8 cellular contexts compared by ENCODE assay signal in the genomic region with DNA sequence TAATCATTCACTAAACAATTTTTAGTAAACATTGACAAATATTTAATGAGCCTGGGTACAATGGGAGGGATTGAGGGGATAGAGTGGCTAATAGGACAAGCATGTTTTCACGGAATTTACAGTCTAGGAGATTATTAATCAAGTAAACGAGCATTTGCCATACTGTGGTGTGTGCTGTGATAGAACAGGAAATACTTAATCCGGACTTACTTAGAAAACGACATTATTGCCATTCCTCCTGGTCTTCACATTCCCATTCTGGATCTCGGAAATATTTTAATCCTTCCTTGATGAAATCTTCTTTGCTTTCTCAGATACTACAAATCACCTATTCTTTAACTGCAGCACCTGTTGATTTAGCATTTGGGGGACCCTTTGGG. TPM values are rescaled to one million over a fixed set of nuclear protein-coding genes. Genes with fewer than 3 reads are reported as not detected.
DNase-seq lines count a peak whose midpoint lies in the region; ATAC-seq, FAIRE-seq and TF ChIP-seq lines count a peak whose summit lies in the region.

No MANE protein-coding gene starts in this region.

- H2AFZ ChIP-seq in keratinocyte (ENCODE audit: control insufficient read depth, low read length): peak overlapping the region; percentile 92

- no peaks in the 10 kb centered on the region for H3K9me3 Mint-ChIP-seq in activated naive CD4-positive, alpha-beta T cell treated with anti-CD3 and anti-CD28 coated beads, Interleukin-2, amount 50 U/mL, for 72 hours

- H3K4me2 ChIP-seq in keratinocyte (ENCODE audit: control insufficient read depth, extremely low read depth, insufficient read depth, low read depth, low read length): peak overlapping the region; percentile 87

- DNase-seq in cardiac muscle cell (ENCODE audit: low read depth in 1 of 2, low spot score in 1 of 2) (peak in 1 of 2 donors; percentile 35), left ventricle myocardium superior (no peak), keratinocyte (ENCODE audit: low read depth, low spot score) (no peak), thoracic aorta (ENCODE audit: low spot score) (no peak), NCI-H226 (no peak), ecto neural progenitor cell (ENCODE audit: low spot score) (no peak), SKM-1 (lab: John Stamatoyannopoulos, UW; ENCODE audit: unreplicated experiment) (no peak)
- DNase-seq in activated naive CD4-positive, alpha-beta T cell treated with anti-CD3 and anti-CD28 coated beads, Interleukin-2, amount 50 U/mL, for 72 hours (ENCODE audit: low spot score in 2 of 2): no peak

- peaks cover 52% of the 10 kb centered on the region for H3K79me2 ChIP-seq in keratinocyte (ENCODE audit: control insufficient read depth, insufficient read depth, low read length)

- peak overlapping the region; percentile 94 for H3K9ac ChIP-seq in keratinocyte (ENCODE audit: control insufficient read depth, extremely low read depth, insufficient read depth, low read length)

- H3K9me1 ChIP-seq in keratinocyte (ENCODE audit: control insufficient read depth, extremely low read depth, insufficient read depth, low read length): no peaks in the 10 kb centered on the region

- H3K36me3 Mint-ChIP-seq in activated naive CD4-positive, alpha-beta T cell treated with anti-CD3 and anti-CD28 coated beads, Interleukin-2, amount 50 U/mL, for 72 hours: peaks cover 5 to 11% of the 10 kb centered on the region in 2 donors

- TF ChIP-seq CTCF in cardiac muscle cell (IDR thresholded peaks at IDR 0.05; ENCODE audit: low read depth, low read length) (no peak), keratinocyte (optimal IDR thresholded peaks at IDR 0.05 in 1 of 3, IDR thresholded peaks at IDR 0.05 in 1 of 3, conservative IDR thresholded peaks at IDR 0.05 in 1 of 3; ENCODE audit: extremely low read depth in 1 of 3, insufficient read depth in 2 of 3, low read length in 3 of 3) (no peak), thoracic aorta (IDR thresholded peaks at IDR 0.05) (no peak)

- H3K27ac Mint-ChIP-seq in activated naive CD4-positive, alpha-beta T cell treated with anti-CD3 and anti-CD28 coated beads, Interleukin-2, amount 50 U/mL, for 72 hours: peak overlapping the region; percentile 94 to 98

- dilution Hi-C loops in keratinocyte (cut with MboI; ENCODE audit: extremely low pct_ligation_motif_present, low sequenced_read_pairs): no loop called here

- H3K4me1 ChIP-seq in cardiac muscle cell (ENCODE audit: low read depth) (peaks cover 5% of the 10 kb centered on the region), keratinocyte (ENCODE audit: control insufficient read depth, extremely low read depth, insufficient read depth, low read length) (peaks cover 17% of the 10 kb centered on the region), thoracic aorta (ENCODE audit: control insufficient read depth in 1 of 2, low read depth in 2 of 2) (peaks cover 3 to 16% of the 10 kb centered on the region in 2 donors)

- H3K27ac ChIP-seq in cardiac muscle cell (peak overlapping the region; percentile 70), keratinocyte (ENCODE audit: control insufficient read depth, insufficient read depth, low read length) (peak overlapping the region; percentile 91), thoracic aorta (peak overlapping the region; percentile 83 to 86)

- H4K20me1 ChIP-seq in keratinocyte (ENCODE audit: control insufficient read depth, extremely low read depth, insufficient read depth, low read length): no peaks in the 10 kb centered on the region

- H3K9me3 ChIP-seq in cardiac muscle cell (ENCODE audit: low read depth) (no peaks in the 10 kb centered on the region), keratinocyte (ENCODE audit: control insufficient read depth, low read depth, low read length) (no peaks in the 10 kb centered on the region), thoracic aorta (no peaks in the 10 kb centered on the region)

- H3K4me3 ChIP-seq in cardiac muscle cell (peak overlapping the region; percentile 88), keratinocyte (ENCODE audit: control insufficient read depth in 2 of 3, extremely low read depth in 1 of 3, insufficient read depth in 2 of 3, low read depth in 1 of 3, low read length in 3 of 3) (peak overlapping the region; percentile 90 to 99 (median 98)), thoracic aorta (peak overlapping the region; percentile 86)

- intact Hi-C loops in left ventricle myocardium superior (cut with micrococcal nuclease): loop anchor here (10.0 kb wide), 1 partner anchor 133 kb away; no protein-coding TSS in a partner anchor

- H3K27me3 ChIP-seq in cardiac muscle cell: no peaks in the 10 kb centered on the region
- H3K27me3 ChIP-seq in keratinocyte (ENCODE audit: control insufficient read depth, extremely low read depth, insufficient read depth, low read length): no peaks in the 10 kb centered on the region
- no peaks in the 10 kb centered on the region for H3K27me3 ChIP-seq in thoracic aorta (replicated peaks; ENCODE audit: insufficient read depth)

- ATAC-seq in left ventricle myocardium superior (no peak), thoracic aorta (ENCODE audit: insufficient number of reproducible peaks, low FRiP score, low read depth) (no peak)
- ATAC-seq in activated naive CD4-positive, alpha-beta T cell treated with anti-CD3 and anti-CD28 coated beads, Interleukin-2, amount 50 U/mL, for 72 hours: no peak

- FAIRE-seq in keratinocyte (lab: Jason Lieb, UNC): no peak

- H3K36me3 ChIP-seq in cardiac muscle cell: peaks cover 6% of the 10 kb centered on the region
- H3K36me3 ChIP-seq in keratinocyte (ENCODE audit: control insufficient read depth in 2 of 2, extremely low read depth in 1 of 2, insufficient read depth in 2 of 2, low read length in 2 of 2): peaks cover 0 to 8% of the 10 kb centered on the region in 2 experiments
- no peaks in the 10 kb centered on the region for H3K36me3 ChIP-seq in thoracic aorta

RNA-seq across cellular contexts. Expression of a gene that starts 0.9 kb away (rescaled TPM):
- total RNA-seq in cardiac muscle cell: 21.0 and 36.0 TPM in 2 replicates
- 27.9 and 37.0 TPM in 2 replicates for polyA plus RNA-seq in cardiac muscle cell
- 4.6 TPM for total RNA-seq in left ventricle myocardium superior
- total RNA-seq in activated naive CD4-positive, alpha-beta T cell treated with anti-CD3 and anti-CD28 coated beads, Interleukin-2, amount 50 U/mL, for 72 hours: 10 to 100 TPM; 28.2 to 42.2 TPM
- 19.6 to 26.3 TPM (median 20.1 TPM) in 3 replicates for polyA plus RNA-seq in keratinocyte
- polyA plus RNA-seq in keratinocyte (2011; ENCODE audit: low read depth): 6.0 TPM
- polyA plus RNA-seq in keratinocyte (2011; cell fraction: cytosol; rRNA removed): 10.2 and 17.3 TPM in 2 replicates
- 55.8 and 67.4 TPM in 2 replicates for polyA plus RNA-seq in keratinocyte (2011; cell fraction: nucleus; rRNA removed)
- 11.2 and 16.5 TPM in 2 replicates for polyA plus RNA-seq in keratinocyte (2012; ENCODE audit: low replicate concordance)
- polyA minus RNA-seq in keratinocyte: 41.4 to 49.7 TPM (median 45.4 TPM) in 3 replicates
- polyA minus RNA-seq in keratinocyte (2011; cell fraction: cytosol; rRNA and poly(A)+ RNA removed): 23.4 TPM
- polyA minus RNA-seq in keratinocyte (2011; cell fraction: nucleus; rRNA and poly(A)+ RNA removed): 28.2 and 43.6 TPM in 2 replicates
- total RNA-seq in thoracic aorta: 10 to 100 TPM; 10.8 to 24.1 TPM

RNA-seq across cellular contexts. Expression of a gene that starts 39.7 kb away (rescaled TPM):
- total RNA-seq in cardiac muscle cell (35.7 and 56.2 TPM in 2 replicates), left ventricle myocardium superior (12.9 TPM), thoracic aorta (10 to 100 TPM; 26.0 to 55.4 TPM)
- polyA plus RNA-seq in cardiac muscle cell (53.6 and 63.5 TPM in 2 replicates), keratinocyte (17.3 to 25.4 TPM (median 19.0 TPM) in 3 replicates)
- total RNA-seq in activated naive CD4-positive, alpha-beta T cell treated with anti-CD3 and anti-CD28 coated beads, Interleukin-2, amount 50 U/mL, for 72 hours: 10 to 100 TPM; 16.5 to 22.5 TPM
- polyA plus RNA-seq in keratinocyte (2011; ENCODE audit: low read depth): 3.4 TPM
- 7.2 and 8.2 TPM in 2 replicates for polyA plus RNA-seq in keratinocyte (2011; cell fraction: cytosol; rRNA removed)
- 82.6 and 103 TPM in 2 replicates for polyA plus RNA-seq in keratinocyte (2011; cell fraction: nucleus; rRNA removed)
- 8.5 and 9.9 TPM in 2 replicates for polyA plus RNA-seq in keratinocyte (2012; ENCODE audit: low replicate concordance)
- polyA minus RNA-seq in keratinocyte: 24.6 to 38.5 TPM (median 26.2 TPM) in 3 replicates
- 4.0 TPM for polyA minus RNA-seq in keratinocyte (2011; cell fraction: cytosol; rRNA and poly(A)+ RNA removed)
- polyA minus RNA-seq in keratinocyte (2011; cell fraction: nucleus; rRNA and poly(A)+ RNA removed): 20.7 and 34.3 TPM in 2 replicates

RNA-seq across cellular contexts. Expression of a gene that starts 39.7 kb away (rescaled TPM):
- 31.3 and 31.4 TPM in 2 replicates for total RNA-seq in cardiac muscle cell
- polyA plus RNA-seq in cardiac muscle cell: 41.1 and 46.9 TPM in 2 replicates
- total RNA-seq in left ventricle myocardium superior: 12.4 TPM
- 10 to 100 TPM; 12.3 to 22.9 TPM for total RNA-seq in activated naive CD4-positive, alpha-beta T cell treated with anti-CD3 and anti-CD28 coated beads, Interleukin-2, amount 50 U/mL, for 72 hours
- polyA plus RNA-seq in keratinocyte: 65.0 to 107 TPM (median 82.5 TPM) in 3 replicates
- 17.0 TPM for polyA plus RNA-seq in keratinocyte (2011; ENCODE audit: low read depth)
- polyA plus RNA-seq in keratinocyte (2011; cell fraction: cytosol; rRNA removed): 54.6 and 60.6 TPM in 2 replicates
- polyA plus RNA-seq in keratinocyte (2011; cell fraction: nucleus; rRNA removed): 71.1 and 82.6 TPM in 2 replicates
- polyA plus RNA-seq in keratinocyte (2012; ENCODE audit: low replicate concordance): 24.2 and 34.0 TPM in 2 replicates
- polyA minus RNA-seq in keratinocyte: 49.8 to 164 TPM (median 57.1 TPM) in 3 replicates
- 30.1 TPM for polyA minus RNA-seq in keratinocyte (2011; cell fraction: cytosol; rRNA and poly(A)+ RNA removed)
- 30.2 and 39.2 TPM in 2 replicates for polyA minus RNA-seq in keratinocyte (2011; cell fraction: nucleus; rRNA and poly(A)+ RNA removed)
- 10 to 100 TPM; 19.0 to 30.3 TPM for total RNA-seq in thoracic aorta

RNA-seq across cellular contexts. Expression of a gene that starts 52.1 kb away (rescaled TPM):
- total RNA-seq in cardiac muscle cell (28.6 and 41.2 TPM in 2 replicates), left ventricle myocardium superior (49.1 TPM), thoracic aorta (10 to 100 TPM; 30.2 to 40.1 TPM)
- polyA plus RNA-seq in cardiac muscle cell (63.3 and 67.0 TPM in 2 replicates), keratinocyte (56.6 to 62.3 TPM (median 57.7 TPM) in 3 replicates)
- total RNA-seq in activated naive CD4-positive, alpha-beta T cell treated with anti-CD3 and anti-CD28 coated beads, Interleukin-2, amount 50 U/mL, for 72 hours: 10 to 100 TPM; 15.8 to 71.9 TPM
- polyA plus RNA-seq in keratinocyte (2011; ENCODE audit: low read depth): 27.3 TPM
- 33.0 and 38.4 TPM in 2 replicates for polyA plus RNA-seq in keratinocyte (2011; cell fraction: cytosol; rRNA removed)
- polyA plus RNA-seq in keratinocyte (2011; cell fraction: nucleus; rRNA removed): 152 and 155 TPM in 2 replicates
- polyA plus RNA-seq in keratinocyte (2012; ENCODE audit: low replicate concordance): 45.5 and 50.2 TPM in 2 replicates
- 42.6 to 53.7 TPM (median 50.7 TPM) in 3 replicates for polyA minus RNA-seq in keratinocyte
- polyA minus RNA-seq in keratinocyte (2011; cell fraction: cytosol; rRNA and poly(A)+ RNA removed): 29.5 TPM
- polyA minus RNA-seq in keratinocyte (2011; cell fraction: nucleus; rRNA and poly(A)+ RNA removed): 22.4 and 28.2 TPM in 2 replicates

RNA-seq across cellular contexts. Expression of a gene that starts 52.1 kb away (rescaled TPM):
- 14.8 and 29.4 TPM in 2 replicates for total RNA-seq in cardiac muscle cell
- 7.6 and 13.3 TPM in 2 replicates for polyA plus RNA-seq in cardiac muscle cell
- total RNA-seq in left ventricle myocardium superior: 21.4 TPM
- total RNA-seq in activated naive CD4-positive, alpha-beta T cell treated with anti-CD3 and anti-CD28 coated beads, Interleukin-2, amount 50 U/mL, for 72 hours: 10 to 100 TPM; 24.8 to 34.6 TPM
- 4.3 to 11.9 TPM (median 4.5 TPM) in 3 replicates for polyA plus RNA-seq in keratinocyte
- polyA plus RNA-seq in keratinocyte (2011; ENCODE audit: low read depth): 2.7 TPM
- 6.9 and 7.2 TPM in 2 replicates for polyA plus RNA-seq in keratinocyte (2011; cell fraction: cytosol; rRNA removed)
- 23.4 and 32.2 TPM in 2 replicates for polyA plus RNA-seq in keratinocyte (2011; cell fraction: nucleus; rRNA removed)
- polyA plus RNA-seq in keratinocyte (2012; ENCODE audit: low replicate concordance): 6.4 and 14.0 TPM in 2 replicates
- 16.0 to 91.1 TPM (median 17.7 TPM) in 3 replicates for polyA minus RNA-seq in keratinocyte
- 8.6 TPM for polyA minus RNA-seq in keratinocyte (2011; cell fraction: cytosol; rRNA and poly(A)+ RNA removed)
- polyA minus RNA-seq in keratinocyte (2011; cell fraction: nucleus; rRNA and poly(A)+ RNA removed): 22.8 and 29.6 TPM in 2 replicates
- total RNA-seq in thoracic aorta: 10 to 100 TPM; 27.9 to 47.9 TPM
